14 cellular contexts compared by ENCODE assay signal in the genomic region with DNA sequence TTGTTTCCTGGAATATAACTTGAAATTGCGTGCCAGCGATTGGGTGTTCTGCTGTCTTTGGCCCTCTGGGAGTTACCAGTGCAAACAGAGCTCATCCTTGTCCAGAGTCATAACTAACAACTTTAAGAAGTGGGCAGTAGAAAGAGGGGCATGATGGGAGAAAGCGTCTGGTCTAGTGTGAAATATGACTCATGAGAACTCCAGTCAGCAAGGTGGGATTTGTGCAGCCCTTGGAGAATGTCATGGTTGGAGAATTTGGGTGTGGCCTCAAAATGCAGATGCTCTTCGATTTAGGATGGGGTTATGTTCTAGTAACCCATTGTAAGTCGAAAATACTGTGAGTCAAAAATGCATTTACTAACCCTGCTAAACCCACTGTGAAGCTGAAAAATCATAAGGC. TPM values are rescaled to one million over a fixed set of nuclear protein-coding genes. Genes with fewer than 3 reads are reported as not detected.
DNase-seq lines count a peak whose midpoint lies in the region; TF ChIP-seq lines count a peak whose summit lies in the region.
"Had no signal": no experiment of that assay in that cellular context is flagged by ENCODE, and none has a peak within 500 bp of the region (broad histone marks: within the 10 kb centered on the region; RNA-seq: fewer than 3 reads in every experiment).

No MANE protein-coding gene starts in this region.

- peak; percentile 83 for DNase-seq in EL
- DNase-seq in SK-MEL-5 (ENCODE audit: low read depth, low spot score): peak; percentile 43
- peak; percentile 54 for DNase-seq in fibroblast of villous mesenchyme (ENCODE audit: low read depth)
- DNase-seq in renal cortical epithelial cell (ENCODE audit: low read depth): peak; percentile 79
- no peak for DNase-seq in activated T-helper 1 cell treated with anti-CD3 and anti-CD28 coated beads, Interleukin-12 subunit alpha, Interleukin-12 subunit beta, Interleukin-2, Interleukin-4 antibody, amounts not matched to agents 30 ng/mL and 10 ng/mL and 1 ng/mL, durations not matched to agents 14 hours and 24 hours and 36 hours (ENCODE audit: low spot score)
- no peak for DNase-seq in GM19238 (ENCODE audit: insufficient read length, low spot score)
- no peak for DNase-seq in NCI-H345 treated with DMSO at 0.1 percent for 48 hours (lab: John Stamatoyannopoulos, UW; ENCODE audit: unreplicated experiment)
- DNase-seq in stimulated activated CD4-positive, alpha-beta T cell treated with anti-CD3 and anti-CD28 coated beads, Interleukin-4, amount 100 ng/mL, for 1 hour: no peak
- DNase-seq: activated CD4-positive, alpha-beta T cell treated with anti-CD3 and anti-CD28 coated beads for 48 hours; activated gamma-delta T cell; dermis blood vessel endothelial cell; NCI-H1048; NCI-H69; stimulated activated naive CD4-positive, alpha-beta T cell treated with Interleukin-2 at 50 U/mL for 16 hours had no signal

- no peak overlapping the region for H3K27ac Mint-ChIP-seq in activated T-helper 1 cell treated with anti-CD3 and anti-CD28 coated beads, Interleukin-12 subunit alpha, Interleukin-12 subunit beta, Interleukin-2, Interleukin-4 antibody, amounts not matched to agents 30 ng/mL and 10 ng/mL and 1 ng/mL, durations not matched to agents 14 hours and 24 hours and 36 hours

- no peaks in the 10 kb centered on the region for H3K27me3 Mint-ChIP-seq in activated T-helper 1 cell treated with anti-CD3 and anti-CD28 coated beads, Interleukin-12 subunit alpha, Interleukin-12 subunit beta, Interleukin-2, Interleukin-4 antibody, amounts not matched to agents 30 ng/mL and 10 ng/mL and 1 ng/mL, durations not matched to agents 14 hours and 24 hours and 36 hours (ENCODE audit: insufficient read depth)

- intact Hi-C loops in activated T-helper 1 cell treated with anti-CD3 and anti-CD28 coated beads, Interleukin-12 subunit alpha, Interleukin-12 subunit beta, Interleukin-2, Interleukin-4 antibody, amounts not matched to agents 30 ng/mL and 10 ng/mL and 1 ng/mL, durations not matched to agents 14 hours and 24 hours and 36 hours (cut with micrococcal nuclease): no loop called here

- H3K4me3 Mint-ChIP-seq in activated T-helper 1 cell treated with anti-CD3 and anti-CD28 coated beads, Interleukin-12 subunit alpha, Interleukin-12 subunit beta, Interleukin-2, Interleukin-4 antibody, amounts not matched to agents 30 ng/mL and 10 ng/mL and 1 ng/mL, durations not matched to agents 14 hours and 24 hours and 36 hours: no peak overlapping the region

- H3K9me3 Mint-ChIP-seq in activated T-helper 1 cell treated with anti-CD3 and anti-CD28 coated beads, Interleukin-12 subunit alpha, Interleukin-12 subunit beta, Interleukin-2, Interleukin-4 antibody, amounts not matched to agents 30 ng/mL and 10 ng/mL and 1 ng/mL, durations not matched to agents 14 hours and 24 hours and 36 hours: no peaks in the 10 kb centered on the region

- peaks cover 18% of the 10 kb centered on the region for H3K36me3 Mint-ChIP-seq in activated T-helper 1 cell treated with anti-CD3 and anti-CD28 coated beads, Interleukin-12 subunit alpha, Interleukin-12 subunit beta, Interleukin-2, Interleukin-4 antibody, amounts not matched to agents 30 ng/mL and 10 ng/mL and 1 ng/mL, durations not matched to agents 14 hours and 24 hours and 36 hours (ENCODE audit: low read depth)

- TF ChIP-seq CTCF in fibroblast of villous mesenchyme (IDR thresholded peaks at IDR 0.05; ENCODE audit: insufficient read depth, low read depth, low read length): no peak

- peaks cover 17% of the 10 kb centered on the region for H3K4me1 Mint-ChIP-seq in activated T-helper 1 cell treated with anti-CD3 and anti-CD28 coated beads, Interleukin-12 subunit alpha, Interleukin-12 subunit beta, Interleukin-2, Interleukin-4 antibody, amounts not matched to agents 30 ng/mL and 10 ng/mL and 1 ng/mL, durations not matched to agents 14 hours and 24 hours and 36 hours (ENCODE audit: low read depth)

- H3K4me3 ChIP-seq in fibroblast of villous mesenchyme (ENCODE audit: low read depth, low read length): no peak overlapping the region

- in situ Hi-C loops in SK-MEL-5 (cut with HindIII; ENCODE audit: low pct_unique_long_range_greater_than_20kb, low sequenced_read_pairs): no loop called here

RNA-seq across cellular contexts. Expression of a gene that starts 12.9 kb away (rescaled TPM):
- total RNA-seq in SK-MEL-5 (2014; rRNA removed; shearing (Covaris generic)): 2.6 and 4.1 TPM in 2 replicates
- 8.4 and 9.4 TPM in 2 replicates for polyA plus RNA-seq in SK-MEL-5 (2015; cell fraction: cytosol; rRNA removed)
- polyA plus RNA-seq in SK-MEL-5 (2015; cell fraction: nucleus; rRNA removed): 1.9 and 2.2 TPM in 2 replicates
- total RNA-seq in fibroblast of villous mesenchyme (20.6 and 37.1 TPM in 2 replicates), renal cortical epithelial cell (96.4 and 314 TPM in 2 replicates)
- total RNA-seq in activated T-helper 1 cell treated with anti-CD3 and anti-CD28 coated beads, Interleukin-12 subunit alpha, Interleukin-12 subunit beta, Interleukin-2, Interleukin-4 antibody, amounts not matched to agents 30 ng/mL and 10 ng/mL and 1 ng/mL, durations not matched to agents 14 hours and 24 hours and 36 hours: 12.3 TPM in 2 replicates

Comparison
In these comparisons a context has a peak if more than half of its experiments do, and no peak if none do; other contexts are left out.
1. DNase-seq: peak in EL (single experiment), SK-MEL-5 (single experiment), fibroblast of villous mesenchyme (single experiment) and renal cortical epithelial cell (single experiment); none in activated T-helper 1 cell treated with anti-CD3 and anti-CD28 coated beads, Interleukin-12 subunit alpha, Interleukin-12 subunit beta, Interleukin-2, Interleukin-4 antibody, amounts not matched to agents 30 ng/mL and 10 ng/mL and 1 ng/mL, durations not matched to agents 14 hours and 24 hours and 36 hours (single experiment), GM19238 (single experiment), NCI-H345 treated with DMSO at 0.1 percent for 48 hours (single experiment) and stimulated activated CD4-positive, alpha-beta T cell treated with anti-CD3 and anti-CD28 coated beads, Interleukin-4, amount 100 ng/mL, for 1 hour (single experiment).